ENCODE assay signal across 16 cellular contexts in the genomic region with DNA sequence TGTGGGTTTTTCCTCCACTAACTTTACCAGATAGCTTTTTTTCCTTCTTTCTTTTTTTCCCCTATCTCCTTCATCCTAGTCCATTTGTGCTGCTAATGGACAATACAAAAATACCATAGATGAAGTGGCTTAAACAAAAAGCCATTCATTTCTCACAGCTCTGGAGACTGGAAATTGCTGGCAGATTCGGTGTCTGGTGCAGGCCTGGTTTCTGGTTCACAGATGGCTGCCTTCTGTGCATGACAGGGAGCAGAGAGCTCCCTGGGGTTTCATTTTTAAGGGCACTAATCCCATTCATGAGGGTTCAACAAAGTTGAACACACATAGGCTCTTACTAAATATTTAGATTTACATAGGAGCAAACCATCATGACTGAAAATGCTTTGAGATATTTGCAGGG.
"Had no signal": no experiment of that assay in that cellular context is flagged by ENCODE, and none has a peak within 500 bp of the region (broad histone marks: within the 10 kb centered on the region; RNA-seq: fewer than 3 reads in every experiment).

No MANE protein-coding gene starts in this region.

- H3K27ac ChIP-seq: left lung, prostate gland, right lobe of liver, testis had no signal

- H3K4me1 ChIP-seq: left lung, prostate gland, right lobe of liver, testis had no signal

- ATAC-seq: activated CD8-positive, alpha-beta T cell treated with anti-CD3 and anti-CD28 coated beads, Interleukin-2, amount 10 ng/mL, durations not matched to agents 7 days and 5 days; activated naive CD4-positive, alpha-beta T cell treated with anti-CD3 and anti-CD28 coated beads, Interleukin-2, amount 50 U/mL, for 72 hours; esophagus mucosa; left lung; natural killer cell treated with Interleukin-12 subunit alpha and Interleukin-12 subunit beta and Interleukin-15 and Interleukin-18, amount 100 ng/mL, for 72 hours; right lobe of liver; stimulated activated naive CD8-positive, alpha-beta T cell treated with anti-CD3 and anti-CD28 coated beads, Interleukin-15, amount 100 ng/mL, for 72 hours; WTC11 had no signal

- H3K36me3 ChIP-seq: left lung, prostate gland, right lobe of liver had no signal

- DNase-seq: activated CD4-positive, alpha-beta T cell treated with anti-CD3 and anti-CD28 coated beads, Interleukin-2, amount 10 ng/mL, durations not matched to agents 24 days and 14 days; activated CD8-positive, alpha-beta memory T cell treated with anti-CD3 and anti-CD28 coated beads, Interleukin-2, amount 50 U/mL, for 4 hours; activated CD8-positive, alpha-beta T cell treated with anti-CD3 and anti-CD28 coated beads, Interleukin-2, amount 10 ng/mL, durations not matched to agents 7 days and 5 days; activated effector memory CD4-positive, alpha-beta T cell treated with anti-CD3 and anti-CD28 coated beads, Interleukin-2, amount 50 U/mL, for 16 hours; activated T-cell treated with anti-CD3 and anti-CD28 coated beads, Interleukin-2, amount 50 U/mL, for 48 hours; hippocampal formation; kidney; left lung; right lobe of liver; stimulated activated naive CD8-positive, alpha-beta T cell treated with anti-CD3 and anti-CD28 coated beads, Interleukin-15, amount 100 ng/mL, for 72 hours; testis had no signal

- H3K9me3 ChIP-seq: prostate gland, right lobe of liver, testis had no signal

- H3K4me3 ChIP-seq: left lung, prostate gland, right lobe of liver, testis had no signal

- H3K27me3 ChIP-seq: left lung, right lobe of liver, testis had no signal
